Comparison of ENCODE assay signal across 9 cellular contexts in the genomic region with DNA sequence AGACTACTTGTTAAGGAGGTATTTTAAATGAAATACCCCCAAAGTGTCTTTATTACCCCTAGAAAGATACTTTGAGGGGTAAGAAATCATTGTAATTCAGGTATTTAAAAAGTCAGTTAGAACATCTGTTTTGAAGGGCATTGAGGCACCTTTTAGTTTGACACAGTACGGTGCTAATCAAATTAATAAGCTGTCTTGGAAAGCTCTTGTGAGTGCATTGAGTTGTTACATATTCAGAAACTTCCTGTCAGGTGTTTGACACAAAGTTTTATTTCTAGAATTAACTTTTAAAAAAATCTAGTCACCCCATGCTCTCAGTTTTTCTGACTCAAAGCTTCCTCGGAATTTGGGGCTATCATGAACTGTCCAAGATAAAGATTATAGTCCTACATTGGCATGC. TPM values are rescaled to one million over a fixed set of nuclear protein-coding genes. Genes with fewer than 3 reads are reported as not detected.
DNase-seq lines count a peak whose midpoint lies in the region; ATAC-seq and TF ChIP-seq lines count a peak whose summit lies in the region.
"Had no signal": no experiment of that assay in that cellular context is flagged by ENCODE, and none has a peak within 500 bp of the region (broad histone marks: within the 10 kb centered on the region; RNA-seq: fewer than 3 reads in every experiment).

No MANE protein-coding gene starts in this region.

- H3K27me3 ChIP-seq in cardiac muscle cell (no peaks in the 10 kb centered on the region), tibial artery (no peaks in the 10 kb centered on the region), thyroid gland (no peaks in the 10 kb centered on the region)

- DNase-seq in cardiac muscle cell (ENCODE audit: low read depth in 1 of 2, low spot score in 1 of 2) (no peak), left ventricle myocardium superior (no peak), immature natural killer cell (no peak), tibial artery (no peak), thyroid gland (no peak), NCI-H748 (lab: John Stamatoyannopoulos, UW; ENCODE audit: unreplicated experiment) (no peak)
- no peak for DNase-seq in activated CD4-positive, alpha-beta memory T cell treated with anti-CD3 and anti-CD28 coated beads, Interleukin-2, amount 10 ng/mL, durations not matched to agents 7 days and 5 days
- DNase-seq: NCI-H2029 had no signal

- no peaks in the 10 kb centered on the region for H3K27me3 Mint-ChIP-seq in activated CD4-positive, alpha-beta memory T cell treated with anti-CD3 and anti-CD28 coated beads, Interleukin-2, amount 10 ng/mL, durations not matched to agents 7 days and 5 days
- peaks cover 6 to 9% (median 6%) of the 10 kb centered on the region in 3 donors for H3K27me3 Mint-ChIP-seq in immature natural killer cell (ENCODE audit: low read depth in 3 of 3)

- TF ChIP-seq POLR2A in thyroid gland (IDR thresholded peaks at IDR 0.05): no peak

- H3K27ac Mint-ChIP-seq in activated CD4-positive, alpha-beta memory T cell treated with anti-CD3 and anti-CD28 coated beads, Interleukin-2, amount 10 ng/mL, durations not matched to agents 7 days and 5 days: no peak overlapping the region
- H3K27ac Mint-ChIP-seq in immature natural killer cell: peak overlapping the region in 4 of 6 donors; percentile 5 to 76 (median 48)

- no peaks in the 10 kb centered on the region for H3K9me3 Mint-ChIP-seq in activated CD4-positive, alpha-beta memory T cell treated with anti-CD3 and anti-CD28 coated beads, Interleukin-2, amount 10 ng/mL, durations not matched to agents 7 days and 5 days
- H3K9me3 Mint-ChIP-seq in immature natural killer cell: no peaks in the 10 kb centered on the region

- POLR2A ChIA-PET in activated CD4-positive, alpha-beta memory T cell treated with anti-CD3 and anti-CD28 coated beads, Interleukin-2, amount 10 ng/mL, durations not matched to agents 7 days and 5 days (lab: Charles Lee): interaction anchor here (1.2 to 2.2 kb wide), 2 partner anchors 21 to 186 kb away, joined by 3 to 12 read pairs; no protein-coding TSS in a partner anchor

- ATAC-seq in left ventricle myocardium superior (no peak), GM18868 (IDR thresholded peaks at IDR 0.05; ENCODE audit: unreplicated experiment) (no peak)

- no peaks in the 10 kb centered on the region for H3K9me3 ChIP-seq in cardiac muscle cell (ENCODE audit: low read depth)
- no peaks in the 10 kb centered on the region for H3K9me3 ChIP-seq in tibial artery
- no peaks in the 10 kb centered on the region for H3K9me3 ChIP-seq in thyroid gland

- peak overlapping the region; percentile 47 for H3K27ac ChIP-seq in cardiac muscle cell
- H3K27ac ChIP-seq in tibial artery: peak overlapping the region; percentile 4 to 38
- no peak overlapping the region for H3K27ac ChIP-seq in thyroid gland

- H3K36me3 Mint-ChIP-seq in activated CD4-positive, alpha-beta memory T cell treated with anti-CD3 and anti-CD28 coated beads, Interleukin-2, amount 10 ng/mL, durations not matched to agents 7 days and 5 days (ENCODE audit: low read depth): peaks cover 68% of the 10 kb centered on the region
- H3K36me3 Mint-ChIP-seq in immature natural killer cell: peaks cover 0 to 12% (median 7%) of the 10 kb centered on the region in 3 donors

- peaks cover 38% of the 10 kb centered on the region for H3K4me1 ChIP-seq in cardiac muscle cell (ENCODE audit: low read depth)
- peaks cover 0 to 63% (median 31%) of the 10 kb centered on the region in 4 donors for H3K4me1 ChIP-seq in tibial artery
- H3K4me1 ChIP-seq in thyroid gland: peaks cover 33 to 40% of the 10 kb centered on the region in 2 donors

- 23 to 24% methylated on average over 2 of the region's 2 CpGs for WGBS in thyroid gland, 2 donors

- CTCF ChIA-PET in activated CD4-positive, alpha-beta memory T cell treated with anti-CD3 and anti-CD28 coated beads, Interleukin-2, amount 10 ng/mL, durations not matched to agents 7 days and 5 days (lab: Charles Lee): no interaction called here

- peaks cover 49% of the 10 kb centered on the region for H3K4me1 Mint-ChIP-seq in activated CD4-positive, alpha-beta memory T cell treated with anti-CD3 and anti-CD28 coated beads, Interleukin-2, amount 10 ng/mL, durations not matched to agents 7 days and 5 days
- H3K4me1 Mint-ChIP-seq in immature natural killer cell: peaks cover 69 to 79% of the 10 kb centered on the region in 2 donors

- no peak for TF ChIP-seq CTCF in cardiac muscle cell (IDR thresholded peaks at IDR 0.05; ENCODE audit: low read depth, low read length)
- no peak for TF ChIP-seq CTCF in tibial artery (IDR thresholded peaks at IDR 0.05)
- no peak for TF ChIP-seq CTCF in thyroid gland (IDR thresholded peaks at IDR 0.05)

- H3K36me3 ChIP-seq in cardiac muscle cell (peaks cover 30% of the 10 kb centered on the region), tibial artery (peaks cover 15 to 20% (median 16%) of the 10 kb centered on the region in 3 donors), thyroid gland (peaks cover 16 to 23% of the 10 kb centered on the region in 2 donors)

- intact Hi-C loops in left ventricle myocardium superior (cut with micrococcal nuclease) (no loop called here), tibial artery (cut with DNase I; ENCODE audit: low total_unique reads) (no loop called here), thyroid gland (cut with DNase I) (no loop called here)

- H3K4me3 Mint-ChIP-seq in activated CD4-positive, alpha-beta memory T cell treated with anti-CD3 and anti-CD28 coated beads, Interleukin-2, amount 10 ng/mL, durations not matched to agents 7 days and 5 days: peak overlapping the region; percentile 38
- H3K4me3 Mint-ChIP-seq in immature natural killer cell: peak overlapping the region; percentile 1 to 98 (median 44)

- H3K4me3 ChIP-seq in cardiac muscle cell: peak overlapping the region; percentile 2
- H3K4me3 ChIP-seq in tibial artery: peak overlapping the region; percentile 72 to 97
- H3K4me3 ChIP-seq in thyroid gland (replicated peaks in 1 of 3): no peak overlapping the region

RNA-seq across cellular contexts. Expression of a gene that starts 4.6 kb away (rescaled TPM):
- total RNA-seq in cardiac muscle cell: 79.3 and 145 TPM in 2 replicates
- polyA plus RNA-seq in cardiac muscle cell: 82.5 and 116 TPM in 2 replicates
- 26.4 TPM for total RNA-seq in left ventricle myocardium superior
- 10 to 100 TPM; 66.8 to 68.6 TPM for total RNA-seq in activated CD4-positive, alpha-beta memory T cell treated with anti-CD3 and anti-CD28 coated beads, Interleukin-2, amount 10 ng/mL, durations not matched to agents 7 days and 5 days
- 10 to 100 TPM; 16.2 to 31.7 (median 27.6) TPM for polyA plus RNA-seq in immature natural killer cell
- 100 to 1,000 TPM in 1 of 4 donors, 10 to 100 TPM in 3; 78.9 to 120 (median 84.5) TPM for total RNA-seq in thyroid gland

Comparison
In these comparisons a context has a peak if more than half of its experiments do, and no peak if none do; other contexts are left out.
1. H3K27ac ChIP-seq: peak in cardiac muscle cell (single experiment) and tibial artery (2 of 2); none in thyroid gland (0 of 3).
2. H3K4me3 ChIP-seq: peak in cardiac muscle cell (single experiment) and tibial artery (2 of 2); none in thyroid gland (0 of 3).